Comparison of ENCODE assay signal across 1 cellular context in genomic region chr14:94451091-94451751, GRCh38.
TF ChIP-seq lines count a peak whose summit lies in the region.

No MANE protein-coding gene starts in this region.

TF ChIP-seq in HepG2, 621 proteins besides CTCF, POLR2A, EP300 and RAD21 (continued from another document and continues in another):
- TF ChIP-seq ZNF280D (CRISPR knock-in tag; IDR thresholded peaks at IDR 0.05) (no peak), BCL3 (CRISPR knock-in tag; IDR thresholded peaks at IDR 0.05) (peak; percentile 84; the same call in 1 of the 2 replicates), MEIS2 (CRISPR knock-in tag; IDR thresholded peaks at IDR 0.05) (peak; percentile 91), GFI1 (CRISPR knock-in tag; IDR thresholded peaks at IDR 0.05; ENCODE audit: borderline replicate concordance) (peak; percentile 34; the same call in 1 of the 2 replicates), HNF4A (CRISPR knock-in tag; IDR thresholded peaks at IDR 0.05) (peak; percentile 95), HOXA5 (CRISPR knock-in tag; IDR thresholded peaks at IDR 0.05) (no peak), NFYB (CRISPR knock-in tag; IDR thresholded peaks at IDR 0.05) (no peak), SPEN (CRISPR knock-in tag; IDR thresholded peaks at IDR 0.05; ENCODE audit: low read depth) (peak; percentile 82; the same call in 1 of the 2 replicates), GMEB1 (CRISPR knock-in tag; IDR thresholded peaks at IDR 0.05; ENCODE audit: borderline replicate concordance) (peak; percentile 48; the same call in 1 of the 2 replicates), ZBTB7B (CRISPR knock-in tag; IDR thresholded peaks at IDR 0.05) (peak; percentile 77; the same call in 1 of the 2 replicates), STAT6 (CRISPR knock-in tag; IDR thresholded peaks at IDR 0.05; ENCODE audit: borderline replicate concordance) (no peak), ISL2 (CRISPR knock-in tag; IDR thresholded peaks at IDR 0.05) (peak; percentile 85), PITX1 (CRISPR knock-in tag; IDR thresholded peaks at IDR 0.05) (0 out of 2 replicates have a peak, but pooled peaks have one; percentile 36), ZNF367 (CRISPR knock-in tag; IDR thresholded peaks at IDR 0.05; ENCODE audit: borderline replicate concordance) (no peak), BRD4 (CRISPR knock-in tag; IDR thresholded peaks at IDR 0.05) (no peak; the same call in none of the 2 replicates), ZNF850 (CRISPR knock-in tag; conservative IDR thresholded peaks at IDR 0.05) (no peak), ZNF143 (CRISPR knock-in tag; IDR thresholded peaks at IDR 0.05) (no peak), FIP1L1 (IDR thresholded peaks at IDR 0.05; ENCODE audit: borderline replicate concordance, insufficient read depth, low read depth, low read length) (no peak), ZNF142 (CRISPR knock-in tag; IDR thresholded peaks at IDR 0.05) (no peak), KDM4B (CRISPR knock-in tag; IDR thresholded peaks at IDR 0.05) (no peak), HBP1 (CRISPR knock-in tag; IDR thresholded peaks at IDR 0.05; ENCODE audit: low read depth) (peak; percentile 80), NCOA2 (CRISPR knock-in tag; IDR thresholded peaks at IDR 0.05) (peak; percentile 77), ZNF350 (CRISPR knock-in tag; IDR thresholded peaks at IDR 0.05; ENCODE audit: borderline replicate concordance, low read depth) (no peak), ZNF576 (CRISPR knock-in tag; IDR thresholded peaks at IDR 0.05) (no peak), ATF2 (CRISPR knock-in tag; IDR thresholded peaks at IDR 0.05) (peak; percentile 67; the same call in 1 of the 2 replicates), ADNP (CRISPR knock-in tag; IDR thresholded peaks at IDR 0.05) (no peak), ZNF337 (CRISPR knock-in tag; IDR thresholded peaks at IDR 0.05; ENCODE audit: borderline replicate concordance, low read depth) (0 out of 2 replicates have a peak, but pooled peaks have one; percentile 22), ZNF740 (CRISPR knock-in tag; IDR thresholded peaks at IDR 0.05) (no peak), ZSCAN22 (CRISPR knock-in tag; IDR thresholded peaks at IDR 0.05) (no peak)
